ENCODE assay signal across 12 cellular contexts in the genomic region with DNA sequence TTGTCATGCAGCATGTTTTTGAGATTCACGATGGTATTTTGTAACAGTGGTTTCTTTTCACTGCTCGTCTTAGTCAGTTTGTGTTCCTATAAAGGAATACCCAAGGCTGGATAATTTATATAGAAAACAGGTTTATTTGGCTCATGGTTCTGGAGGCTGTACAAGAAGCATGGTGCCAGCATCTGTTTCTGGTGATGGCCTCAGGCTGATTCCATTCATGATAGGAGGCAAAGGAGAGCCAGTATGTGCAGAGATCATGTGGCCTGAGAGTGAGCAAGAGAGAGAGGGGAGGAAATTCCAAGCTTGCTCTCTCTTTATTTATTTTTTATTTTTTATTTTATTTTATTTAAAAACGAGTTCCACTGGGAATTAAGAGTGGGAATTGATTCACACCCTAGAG. TPM values are rescaled to one million over a fixed set of nuclear protein-coding genes. Genes with fewer than 3 reads are reported as not detected.
DNase-seq lines count a peak whose midpoint lies in the region; ATAC-seq and TF ChIP-seq lines count a peak whose summit lies in the region.
"Had no signal": no experiment of that assay in that cellular context is flagged by ENCODE, and none has a peak within 500 bp of the region (broad histone marks: within the 10 kb centered on the region; RNA-seq: fewer than 3 reads in every experiment).

No MANE protein-coding gene starts in this region.

- H3K4me1 Mint-ChIP-seq in activated naive CD4-positive, alpha-beta T cell treated with anti-CD3 and anti-CD28 coated beads for 36 hours (ENCODE audit: low read depth), result peaks cover 24% of the 10 kb centered on the region
- peaks cover 28% of the 10 kb centered on the region for H3K4me1 Mint-ChIP-seq in activated CD4-positive, alpha-beta memory T cell treated with anti-CD3 and anti-CD28 coated beads, Interleukin-2, amount 10 ng/mL, durations not matched to agents 7 days and 5 days
- peaks cover 3% of the 10 kb centered on the region for H3K4me1 Mint-ChIP-seq in glutamatergic neuron (ENCODE audit: low read depth, unreplicated experiment)
- H3K4me1 Mint-ChIP-seq in stimulated activated naive CD8-positive, alpha-beta T cell treated with anti-CD3 and anti-CD28 coated beads, Interleukin-15, amount 100 ng/mL, for 72 hours, result peaks cover 25% of the 10 kb centered on the region

- POLR2A ChIA-PET in activated CD4-positive, alpha-beta memory T cell treated with anti-CD3 and anti-CD28 coated beads, Interleukin-2, amount 10 ng/mL, durations not matched to agents 7 days and 5 days (lab: Charles Lee), result no interaction called here

- no peak for ATAC-seq in stimulated activated naive CD8-positive, alpha-beta T cell treated with anti-CD3 and anti-CD28 coated beads, Interleukin-15, amount 100 ng/mL, for 72 hours
- ATAC-seq in HG03095 (IDR thresholded peaks at IDR 0.05; ENCODE audit: unreplicated experiment), result no peak

- H3K27ac Mint-ChIP-seq in activated naive CD4-positive, alpha-beta T cell treated with anti-CD3 and anti-CD28 coated beads for 36 hours, result peak overlapping the region; percentile 98
- no peak overlapping the region for H3K27ac Mint-ChIP-seq in activated CD4-positive, alpha-beta memory T cell treated with anti-CD3 and anti-CD28 coated beads, Interleukin-2, amount 10 ng/mL, durations not matched to agents 7 days and 5 days
- no peak overlapping the region for H3K27ac Mint-ChIP-seq in glutamatergic neuron (ENCODE audit: unreplicated experiment)
- peak overlapping the region; percentile 54 to 100 for H3K27ac Mint-ChIP-seq in stimulated activated naive CD8-positive, alpha-beta T cell treated with anti-CD3 and anti-CD28 coated beads, Interleukin-15, amount 100 ng/mL, for 72 hours

- no peak overlapping the region for H3K4me3 Mint-ChIP-seq in activated naive CD4-positive, alpha-beta T cell treated with anti-CD3 and anti-CD28 coated beads for 36 hours
- H3K4me3 Mint-ChIP-seq in activated CD4-positive, alpha-beta memory T cell treated with anti-CD3 and anti-CD28 coated beads, Interleukin-2, amount 10 ng/mL, durations not matched to agents 7 days and 5 days, result peak overlapping the region; percentile 88
- peak overlapping the region; percentile 57 for H3K4me3 Mint-ChIP-seq in glutamatergic neuron (ENCODE audit: unreplicated experiment)
- H3K4me3 Mint-ChIP-seq in stimulated activated naive CD8-positive, alpha-beta T cell treated with anti-CD3 and anti-CD28 coated beads, Interleukin-15, amount 100 ng/mL, for 72 hours, result peak overlapping the region; percentile 92 to 97

- CTCF ChIA-PET in activated naive CD4-positive, alpha-beta T cell treated with anti-CD3 and anti-CD28 coated beads for 36 hours (lab: Charles Lee), result interaction anchor here (1.7 kb wide), 1 partner anchor 11 kb away, joined by 3 read pairs; no protein-coding TSS in a partner anchor
- CTCF ChIA-PET in activated CD4-positive, alpha-beta memory T cell treated with anti-CD3 and anti-CD28 coated beads, Interleukin-2, amount 10 ng/mL, durations not matched to agents 7 days and 5 days (lab: Charles Lee), result no interaction called here

- peaks cover 14% of the 10 kb centered on the region for H3K36me3 Mint-ChIP-seq in activated naive CD4-positive, alpha-beta T cell treated with anti-CD3 and anti-CD28 coated beads for 36 hours (ENCODE audit: low read depth)
- H3K36me3 Mint-ChIP-seq in activated CD4-positive, alpha-beta memory T cell treated with anti-CD3 and anti-CD28 coated beads, Interleukin-2, amount 10 ng/mL, durations not matched to agents 7 days and 5 days (ENCODE audit: low read depth), result peaks cover 29% of the 10 kb centered on the region
- H3K36me3 Mint-ChIP-seq in glutamatergic neuron (ENCODE audit: unreplicated experiment), result no peaks in the 10 kb centered on the region

- H3K27me3 Mint-ChIP-seq in activated naive CD4-positive, alpha-beta T cell treated with anti-CD3 and anti-CD28 coated beads for 36 hours (ENCODE audit: low read depth), result no peaks in the 10 kb centered on the region
- no peaks in the 10 kb centered on the region for H3K27me3 Mint-ChIP-seq in activated CD4-positive, alpha-beta memory T cell treated with anti-CD3 and anti-CD28 coated beads, Interleukin-2, amount 10 ng/mL, durations not matched to agents 7 days and 5 days
- peaks cover 4% of the 10 kb centered on the region for H3K27me3 Mint-ChIP-seq in glutamatergic neuron (ENCODE audit: unreplicated experiment)
- no peaks in the 10 kb centered on the region for H3K27me3 Mint-ChIP-seq in stimulated activated naive CD8-positive, alpha-beta T cell treated with anti-CD3 and anti-CD28 coated beads, Interleukin-15, amount 100 ng/mL, for 72 hours

- intact Hi-C loops in activated naive CD4-positive, alpha-beta T cell treated with anti-CD3 and anti-CD28 coated beads for 36 hours (cut with micrococcal nuclease), result no loop called here

- no peak for DNase-seq in activated naive CD4-positive, alpha-beta T cell treated with anti-CD3 and anti-CD28 coated beads for 36 hours
- no peak for DNase-seq in activated naive CD4-positive, alpha-beta T cell (lab: John Stamatoyannopoulos, UW)
- DNase-seq in activated CD4-positive, alpha-beta memory T cell treated with anti-CD3 and anti-CD28 coated beads, Interleukin-2, amount 10 ng/mL, durations not matched to agents 7 days and 5 days, result no peak
- no peak for DNase-seq in glutamatergic neuron
- DNase-seq in stimulated activated naive CD8-positive, alpha-beta T cell treated with anti-CD3 and anti-CD28 coated beads, Interleukin-15, amount 100 ng/mL, for 72 hours, result no peak
- no peak for DNase-seq in stimulated activated CD4-positive, alpha-beta T cell treated with anti-CD3 and anti-CD28 coated beads, Interleukin-4, amount 100 ng/mL, for 24 hours
- DNase-seq in superior temporal gyrus (ENCODE audit: extremely low spot score), result no peak
- DNase-seq: aorta, COR-L47, NCI-H1092 treated with DMSO at 0.1 percent for 48 hours, NCI-H748 treated with DMSO at 0.1 percent for 48 hours had no signal

- TF ChIP-seq CTCF in glutamatergic neuron (IDR thresholded peaks at IDR 0.05; ENCODE audit: partially characterized antibody, unreplicated experiment), result no peak

- H3K9me3 Mint-ChIP-seq in activated naive CD4-positive, alpha-beta T cell treated with anti-CD3 and anti-CD28 coated beads for 36 hours, result peaks cover 13% of the 10 kb centered on the region
- peaks cover 20% of the 10 kb centered on the region for H3K9me3 Mint-ChIP-seq in activated CD4-positive, alpha-beta memory T cell treated with anti-CD3 and anti-CD28 coated beads, Interleukin-2, amount 10 ng/mL, durations not matched to agents 7 days and 5 days
- H3K9me3 Mint-ChIP-seq in glutamatergic neuron (ENCODE audit: unreplicated experiment), result peaks cover 2% of the 10 kb centered on the region
- H3K9me3 Mint-ChIP-seq in stimulated activated naive CD8-positive, alpha-beta T cell treated with anti-CD3 and anti-CD28 coated beads, Interleukin-15, amount 100 ng/mL, for 72 hours, result peaks cover 22 to 23% of the 10 kb centered on the region in 2 donors

RNA-seq across cellular contexts. Expression of a gene that starts 2.0 kb away (rescaled TPM):
- 10 to 100 TPM; 25.6 to 25.8 TPM for total RNA-seq in activated naive CD4-positive, alpha-beta T cell treated with anti-CD3 and anti-CD28 coated beads for 36 hours
- 10 to 100 TPM; 55.9 to 57.1 TPM for total RNA-seq in activated CD4-positive, alpha-beta memory T cell treated with anti-CD3 and anti-CD28 coated beads, Interleukin-2, amount 10 ng/mL, durations not matched to agents 7 days and 5 days
- total RNA-seq in glutamatergic neuron (ENCODE audit: unreplicated experiment), result 14.3 TPM

Comparison
In these comparisons a context has a peak if more than half of its experiments do, and no peak if none do; other contexts are left out.
1. H3K27ac Mint-ChIP-seq: peak in activated naive CD4-positive, alpha-beta T cell treated with anti-CD3 and anti-CD28 coated beads for 36 hours (single experiment) and stimulated activated naive CD8-positive, alpha-beta T cell treated with anti-CD3 and anti-CD28 coated beads, Interleukin-15, amount 100 ng/mL, for 72 hours (2 of 2); none in activated CD4-positive, alpha-beta memory T cell treated with anti-CD3 and anti-CD28 coated beads, Interleukin-2, amount 10 ng/mL, durations not matched to agents 7 days and 5 days (single experiment) and glutamatergic neuron (single experiment).